ENCODE assay signal across 21 cellular contexts in genomic region chr2:122267947-122268346, GRCh38.
"Had no signal": no experiment of that assay in that cellular context is flagged by ENCODE, and none has a peak within 500 bp of the region (broad histone marks: within the 10 kb centered on the region; RNA-seq: fewer than 3 reads in every experiment).

No MANE protein-coding gene starts in this region.

- H3K27ac ChIP-seq: gastrocnemius medialis, neutrophil, parathyroid adenoma, suprapubic skin, vagina had no signal

- H3K4me1 ChIP-seq: gastrocnemius medialis, parathyroid adenoma, suprapubic skin, vagina had no signal

- H3K4me3 ChIP-seq: gastrocnemius medialis, lung, smooth muscle cell, suprapubic skin, vagina had no signal

- H3K4me2 ChIP-seq: smooth muscle cell had no signal

- H3K27me3 ChIP-seq: gastrocnemius medialis, neutrophil, suprapubic skin, vagina had no signal

- DNase-seq: cortex of kidney; effector memory CD8-positive, alpha-beta T cell; gastrocnemius medialis; head of caudate nucleus; natural killer cell; stimulated activated CD4-positive, alpha-beta T cell treated with anti-CD3 and anti-CD28 coated beads, Interleukin-12 subunit alpha, Interleukin-12 subunit beta, amount 100 ng/mL, for 4 hours; stimulated activated CD4-positive, alpha-beta T cell treated with anti-CD3 and anti-CD28 coated beads, Interleukin-1b, Interleukin-23, amount 100 ng/mL, for 48 hours; stimulated activated CD4-positive, alpha-beta T cell treated with anti-CD3 and anti-CD28 coated beads, Interleukin-4, amount 100 ng/mL, for 1 hour; stimulated activated CD8-positive, alpha-beta memory T cell treated with anti-CD3 and anti-CD28 coated beads, Interleukin-4, amount 100 ng/mL, for 48 hours; stimulated activated naive CD4-positive, alpha-beta T cell; stimulated activated naive CD8-positive, alpha-beta T cell treated with anti-CD3 and anti-CD28 coated beads, Interleukin-15, amount 100 ng/mL, for 72 hours; trophoblast cell had no signal

- FAIRE-seq: keratinocyte had no signal

- H2AFZ ChIP-seq: parathyroid adenoma had no signal

- H3K9me3 ChIP-seq: gastrocnemius medialis, neutrophil, suprapubic skin, vagina had no signal

- H3K36me3 ChIP-seq: gastrocnemius medialis, neutrophil, suprapubic skin, vagina had no signal

- ATAC-seq: effector memory CD8-positive, alpha-beta T cell; gastrocnemius medialis; left lobe of liver; natural killer cell; sciatic nerve; stimulated activated naive CD8-positive, alpha-beta T cell treated with anti-CD3 and anti-CD28 coated beads, Interleukin-15, amount 100 ng/mL, for 72 hours had no signal

- H3K9ac ChIP-seq: parathyroid adenoma had no signal
